Comparison of ENCODE assay signal across 1 cellular context in genomic region chr12:118055865-118056773, GRCh38.
TF ChIP-seq lines count a peak whose summit lies in the region.

No MANE protein-coding gene starts in this region.

TF ChIP-seq in HepG2, 621 proteins besides CTCF, POLR2A, EP300 and RAD21 (continued from another document):
- TF ChIP-seq ZNF503 (CRISPR knock-in tag; IDR thresholded peaks at IDR 0.05) (0 out of 2 replicates have a peak, but pooled peaks have one; percentile 22), BRCA1 (CRISPR knock-in tag; IDR thresholded peaks at IDR 0.05) (no peak), ZNF280D (CRISPR knock-in tag; IDR thresholded peaks at IDR 0.05) (0 out of 2 replicates have a peak, but pooled peaks have one; percentile 21)
